15 cellular contexts compared by ENCODE assay signal in the genomic region with DNA sequence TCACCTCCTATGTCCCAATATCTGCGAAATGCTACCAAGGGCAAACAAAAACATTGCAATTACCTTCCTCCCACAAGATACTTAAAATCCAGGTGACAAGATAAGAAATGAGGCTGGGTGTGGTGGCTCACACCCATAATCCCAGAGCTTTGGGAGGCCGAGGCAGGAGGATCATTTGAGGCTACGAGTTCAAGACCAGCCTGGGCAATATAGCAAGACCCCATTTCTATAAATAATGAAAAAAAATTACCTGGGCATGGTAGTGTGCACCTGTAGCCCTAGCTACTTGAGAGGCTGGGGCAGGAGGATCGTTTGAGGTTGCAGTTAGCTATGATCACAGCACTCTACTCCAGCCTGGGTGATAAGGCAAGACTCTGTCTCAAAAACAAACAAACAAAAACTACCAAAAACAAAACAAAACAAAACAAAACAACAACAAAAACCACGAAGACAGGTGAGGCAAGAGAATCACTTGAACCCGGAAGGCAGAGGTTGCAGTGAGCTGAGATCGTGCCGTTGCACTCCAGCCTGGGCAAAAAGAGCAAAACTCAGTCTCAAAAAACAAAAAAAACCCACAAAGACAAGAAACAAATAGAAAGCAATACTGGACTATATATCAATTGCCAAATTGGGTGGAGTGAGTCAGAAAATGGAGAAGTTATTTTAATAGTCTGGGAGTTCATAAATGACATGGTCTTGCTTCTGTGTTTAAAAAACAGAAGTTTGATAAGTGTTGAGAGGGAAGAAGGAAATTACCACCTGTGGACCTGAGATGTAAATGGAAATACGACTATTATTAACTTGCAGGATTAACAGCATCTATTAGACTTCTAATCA.
A peak's percentile ranks its signal among the peaks of the same experiment; 100 is the strongest.
DNase-seq lines count a peak whose midpoint lies in the region; ATAC-seq, FAIRE-seq and TF ChIP-seq lines count a peak whose summit lies in the region.
"Had no signal": no experiment of that assay in that cellular context is flagged by ENCODE, and none has a peak within 500 bp of the region (broad histone marks: within the 10 kb centered on the region; RNA-seq: fewer than 3 reads in every experiment).

No MANE protein-coding gene starts in this region.

- H3K4me1 ChIP-seq in A673 (ENCODE audit: insufficient read depth, low read length, poor library complexity, severe bottlenecking), result no peaks in the 10 kb centered on the region

- DNase-seq in MV-4-11 (lab: John Stamatoyannopoulos, UW) (peak; percentile 70), nephron progenitor cell (no peak), A673 (ENCODE audit: low spot score) (no peak), HTR-8/SVneo (ENCODE audit: insufficient read length, low spot score) (no peak), HK-2 (ENCODE audit: unreplicated experiment) (no peak), NCI-H82 treated with DMSO at 0.1 percent for 48 hours (lab: John Stamatoyannopoulos, UW; ENCODE audit: unreplicated experiment) (no peak)
- DNase-seq: activated CD4-positive, alpha-beta memory T cell treated with anti-CD3 and anti-CD28 coated beads for 36 hours; cortex of kidney; NCI-H2227 treated with DMSO at 0.1 percent for 48 hours; spleen had no signal

- CTCF ChIA-PET in A673 (lab: Charles Lee), result no interaction called here

- no peaks in the 10 kb centered on the region for H3K9me3 ChIP-seq in A673 (ENCODE audit: low read depth, low read length, poor library complexity, severe bottlenecking)
- H3K9me3 ChIP-seq: spleen had no signal

- H3K36me3 Mint-ChIP-seq in nephron progenitor cell (ENCODE audit: low read depth), result no peaks in the 10 kb centered on the region
- H3K36me3 Mint-ChIP-seq: activated CD4-positive, alpha-beta memory T cell treated with anti-CD3 and anti-CD28 coated beads for 36 hours had no signal

- no peak overlapping the region for H3K4me3 ChIP-seq in A673 (ENCODE audit: low read depth, low read length, poor library complexity, severe bottlenecking)
- H3K4me3 ChIP-seq: spleen had no signal

- ATAC-seq in GM18870 (IDR thresholded peaks at IDR 0.05; ENCODE audit: unreplicated experiment) (peak; percentile 66), HG02623 (IDR thresholded peaks at IDR 0.05; ENCODE audit: unreplicated experiment) (peak; percentile 35)

- H3K27me3 ChIP-seq in A673 (replicated peaks; ENCODE audit: insufficient read depth, low read depth, low read length, poor library complexity), result no peaks in the 10 kb centered on the region
- H3K27me3 ChIP-seq: spleen had no signal

- H3K27ac ChIP-seq in A673 (ENCODE audit: low read depth, low read length, poor library complexity, severe bottlenecking), result no peak overlapping the region

- TF ChIP-seq CTCF in nephron progenitor cell (IDR thresholded peaks at IDR 0.05) (no peak), A673 (conservative IDR thresholded peaks at IDR 0.05; ENCODE audit: low read depth, low read length) (no peak)

- H3K9me3 Mint-ChIP-seq in nephron progenitor cell, result no peaks in the 10 kb centered on the region
- H3K9me3 Mint-ChIP-seq: activated CD4-positive, alpha-beta memory T cell treated with anti-CD3 and anti-CD28 coated beads for 36 hours; nephron had no signal

- FAIRE-seq in HTR-8/SVneo (lab: Jason Lieb, UNC), result no peak
- FAIRE-seq: keratinocyte had no signal

- peak overlapping the region; percentile 45 for H3K27ac Mint-ChIP-seq in nephron progenitor cell
- H3K27ac Mint-ChIP-seq: activated CD4-positive, alpha-beta memory T cell treated with anti-CD3 and anti-CD28 coated beads for 36 hours; activated naive CD8-positive, alpha-beta T cell; nephron had no signal

- H3K4me3 Mint-ChIP-seq in nephron progenitor cell, result no peak overlapping the region
- H3K4me3 Mint-ChIP-seq: activated CD4-positive, alpha-beta memory T cell treated with anti-CD3 and anti-CD28 coated beads for 36 hours; activated naive CD8-positive, alpha-beta T cell; nephron had no signal

- no peaks in the 10 kb centered on the region for H3K27me3 Mint-ChIP-seq in nephron progenitor cell (ENCODE audit: low read depth, poor library complexity)
- H3K27me3 Mint-ChIP-seq: activated CD4-positive, alpha-beta memory T cell treated with anti-CD3 and anti-CD28 coated beads for 36 hours; activated naive CD8-positive, alpha-beta T cell had no signal

- no peaks in the 10 kb centered on the region for H3K36me3 ChIP-seq in A673 (ENCODE audit: insufficient read depth, low read length, poor library complexity, severe bottlenecking)
- H3K36me3 ChIP-seq: spleen had no signal

- POLR2A ChIA-PET in A673 (lab: Charles Lee; ENCODE audit: low non-redundant PET), result no interaction called here

- H3K4me1 Mint-ChIP-seq in nephron progenitor cell, result no peaks in the 10 kb centered on the region
- H3K4me1 Mint-ChIP-seq: nephron had no signal

- no TSS peak for BruUV-seq in A673 (replicated peaks; lab: Mats Ljungman, UMichigan)

- intact Hi-C loops in A673 (cut with micrococcal nuclease; ENCODE audit: unreplicated experiment), result no loop called here
